25 cellular contexts compared by ENCODE assay signal in genomic region chr20:10935658-10936057, GRCh38.
"Had no signal": no experiment of that assay in that cellular context is flagged by ENCODE, and none has a peak within 500 bp of the region (broad histone marks: within the 10 kb centered on the region; RNA-seq: fewer than 3 reads in every experiment).

No MANE protein-coding gene starts in this region.

- H3K9me3 ChIP-seq: esophagus squamous epithelium, neutrophil, upper lobe of left lung had no signal

- H3K27me3 Mint-ChIP-seq: activated naive CD4-positive, alpha-beta T cell treated with anti-CD3 and anti-CD28 coated beads, Interleukin-2, amount 50 U/mL, for 24 hours; brain; effector memory CD8-positive, alpha-beta T cell; memory B cell; natural killer cell treated with Interleukin-12 subunit alpha and Interleukin-12 subunit beta and Interleukin-15 and Interleukin-18, amount 100 ng/mL, for 72 hours; stimulated activated naive B cell treated with anti-CD40 and anti-IgM and Interleukin-4, amounts not matched to agents 10 μg/mL and 1 μg/mL and 100 μg/mL, for 72 hours had no signal

- H3K4me1 Mint-ChIP-seq: activated naive CD4-positive, alpha-beta T cell treated with anti-CD3 and anti-CD28 coated beads, Interleukin-2, amount 50 U/mL, for 24 hours; brain; memory B cell; stimulated activated naive B cell treated with anti-CD40 and anti-IgM and Interleukin-4, amounts not matched to agents 10 μg/mL and 1 μg/mL and 100 μg/mL, for 72 hours had no signal

- H3K36me3 Mint-ChIP-seq: activated naive CD4-positive, alpha-beta T cell treated with anti-CD3 and anti-CD28 coated beads, Interleukin-2, amount 50 U/mL, for 24 hours; brain; memory B cell; natural killer cell treated with Interleukin-12 subunit alpha and Interleukin-12 subunit beta and Interleukin-15 and Interleukin-18, amount 100 ng/mL, for 72 hours; stimulated activated naive B cell treated with anti-CD40 and anti-IgM and Interleukin-4, amounts not matched to agents 10 μg/mL and 1 μg/mL and 100 μg/mL, for 72 hours had no signal

- H3K27ac Mint-ChIP-seq: activated CD8-positive, alpha-beta T cell treated with anti-CD3 and anti-CD28 coated beads, Interleukin-2, amount 10 ng/mL, durations not matched to agents 7 days and 5 days; activated naive CD4-positive, alpha-beta T cell treated with anti-CD3 and anti-CD28 coated beads, Interleukin-2, amount 50 U/mL, for 24 hours; activated T-helper 1 cell treated with anti-CD3 and anti-CD28 coated beads, Interleukin-12 subunit alpha, Interleukin-12 subunit beta, Interleukin-2, Interleukin-4 antibody, amounts not matched to agents 30 ng/mL and 10 ng/mL and 1 ng/mL, durations not matched to agents 14 hours and 24 hours and 36 hours; brain; effector memory CD8-positive, alpha-beta T cell; memory B cell; natural killer cell treated with Interleukin-12 subunit alpha and Interleukin-12 subunit beta and Interleukin-15 and Interleukin-18, amount 100 ng/mL, for 72 hours; stimulated activated naive B cell treated with anti-CD40 and anti-IgM and Interleukin-4, amounts not matched to agents 10 μg/mL and 1 μg/mL and 100 μg/mL, for 72 hours had no signal

- H3K36me3 ChIP-seq: esophagus squamous epithelium, neutrophil, upper lobe of left lung had no signal

- H3K9me3 Mint-ChIP-seq: activated T-helper 1 cell treated with anti-CD3 and anti-CD28 coated beads, Interleukin-12 subunit alpha, Interleukin-12 subunit beta, Interleukin-2, Interleukin-4 antibody, amounts not matched to agents 30 ng/mL and 10 ng/mL and 1 ng/mL, durations not matched to agents 14 hours and 24 hours and 36 hours had no signal

- ATAC-seq: activated CD8-positive, alpha-beta T cell treated with anti-CD3 and anti-CD28 coated beads, Interleukin-2, amount 10 ng/mL, durations not matched to agents 7 days and 5 days; effector memory CD8-positive, alpha-beta T cell; natural killer cell treated with Interleukin-12 subunit alpha and Interleukin-12 subunit beta and Interleukin-15 and Interleukin-18, amount 100 ng/mL, for 72 hours; sciatic nerve; stimulated activated naive B cell treated with anti-CD40 and anti-IgM and Interleukin-4, amounts not matched to agents 10 μg/mL and 1 μg/mL and 100 μg/mL, for 72 hours had no signal

- H3K4me1 ChIP-seq: parathyroid adenoma, upper lobe of left lung had no signal

- H3K27ac ChIP-seq: dorsolateral prefrontal cortex, neutrophil, parathyroid adenoma, upper lobe of left lung had no signal

- DNase-seq: activated CD4-positive, alpha-beta T cell treated with anti-CD3 and anti-CD28 coated beads for 1 hour; activated CD4-positive, alpha-beta T cell treated with anti-CD3 and anti-CD28 coated beads, Interleukin-2, amount 50 U/mL, for 1 hour; activated CD8-positive, alpha-beta T cell treated with anti-CD3 and anti-CD28 coated beads, Interleukin-2, amount 10 ng/mL, durations not matched to agents 7 days and 5 days; activated gamma-delta T cell; anterior cingulate cortex; central memory CD4-positive, alpha-beta T cell; dorsolateral prefrontal cortex; effector memory CD8-positive, alpha-beta T cell; esophagus squamous epithelium; foreskin fibroblast; hippocampal formation; small intestine; stimulated activated CD4-positive, alpha-beta T cell treated with anti-CD3 and anti-CD28 coated beads, Interleukin-2, amount 100 ng/mL, for 48 hours; stimulated activated CD8-positive, alpha-beta memory T cell treated with anti-CD3 and anti-CD28 coated beads, Interleukin-4, amount 100 ng/mL, for 48 hours; stimulated activated naive B cell treated with anti-CD40 and anti-IgM and Interleukin-4, amounts not matched to agents 10 μg/mL and 1 μg/mL and 100 μg/mL, for 72 hours; T-helper 9 cell; upper lobe of left lung had no signal

- H3K4me3 ChIP-seq: dorsolateral prefrontal cortex, esophagus squamous epithelium, upper lobe of left lung had no signal

- H3K4me3 Mint-ChIP-seq: activated CD8-positive, alpha-beta T cell treated with anti-CD3 and anti-CD28 coated beads, Interleukin-2, amount 10 ng/mL, durations not matched to agents 7 days and 5 days; activated naive CD4-positive, alpha-beta T cell treated with anti-CD3 and anti-CD28 coated beads, Interleukin-2, amount 50 U/mL, for 24 hours; activated T-helper 1 cell treated with anti-CD3 and anti-CD28 coated beads, Interleukin-12 subunit alpha, Interleukin-12 subunit beta, Interleukin-2, Interleukin-4 antibody, amounts not matched to agents 30 ng/mL and 10 ng/mL and 1 ng/mL, durations not matched to agents 14 hours and 24 hours and 36 hours; brain; effector memory CD8-positive, alpha-beta T cell; memory B cell; natural killer cell treated with Interleukin-12 subunit alpha and Interleukin-12 subunit beta and Interleukin-15 and Interleukin-18, amount 100 ng/mL, for 72 hours; stimulated activated naive B cell treated with anti-CD40 and anti-IgM and Interleukin-4, amounts not matched to agents 10 μg/mL and 1 μg/mL and 100 μg/mL, for 72 hours had no signal

- H3K27me3 ChIP-seq: dorsolateral prefrontal cortex, esophagus squamous epithelium, neutrophil, upper lobe of left lung had no signal
